Comparison of ENCODE assay signal across 11 cellular contexts in genomic region chr6:112781236-112781635, GRCh38.
A peak's percentile ranks its signal among the peaks of the same experiment; 100 is the strongest.
DNase-seq lines count a peak whose midpoint lies in the region; ATAC-seq and TF ChIP-seq lines count a peak whose summit lies in the region.
"Had no signal": no experiment of that assay in that cellular context is flagged by ENCODE, and none has a peak within 500 bp of the region (broad histone marks: within the 10 kb centered on the region; RNA-seq: fewer than 3 reads in every experiment).

No MANE protein-coding gene starts in this region.

- H3K4me1 Mint-ChIP-seq in brain = peaks cover 30% of the 10 kb centered on the region

- peaks cover 0 to 5% (median 0%) of the 10 kb centered on the region in 5 experiments for H3K9me3 Mint-ChIP-seq in brain
- H3K9me3 Mint-ChIP-seq: activated CD8-positive, alpha-beta T cell treated with anti-CD3 and anti-CD28 coated beads for 36 hours; activated naive CD4-positive, alpha-beta T cell treated with anti-CD3 and anti-CD28 coated beads, Interleukin-2, amount 50 U/mL, for 72 hours; T-helper 1 cell treated with Interleukin-12 subunit alpha and Interleukin-12 subunit beta and Interleukin-4 antibody, amounts not matched to agents 30 μg/mL and 1 μg/mL, for 36 hours had no signal

- ATAC-seq in GM21367 (IDR thresholded peaks at IDR 0.05; ENCODE audit: unreplicated experiment) (no peak), HG02610 (IDR thresholded peaks at IDR 0.05; ENCODE audit: unreplicated experiment) (no peak)
- ATAC-seq: activated CD8-positive, alpha-beta T cell treated with anti-CD3 and anti-CD28 coated beads for 36 hours had no signal

- no peaks in the 10 kb centered on the region for H3K27me3 Mint-ChIP-seq in brain
- H3K27me3 Mint-ChIP-seq: activated CD8-positive, alpha-beta T cell treated with anti-CD3 and anti-CD28 coated beads for 36 hours had no signal

- peak overlapping the region in 3 of 5 experiments; percentile 53 to 89 (median 66) for H3K27ac Mint-ChIP-seq in brain
- H3K27ac Mint-ChIP-seq: activated CD8-positive, alpha-beta T cell treated with anti-CD3 and anti-CD28 coated beads for 36 hours; activated naive CD4-positive, alpha-beta T cell treated with anti-CD3 and anti-CD28 coated beads, Interleukin-2, amount 50 U/mL, for 72 hours; T-helper 1 cell treated with Interleukin-12 subunit alpha and Interleukin-12 subunit beta and Interleukin-4 antibody, amounts not matched to agents 30 μg/mL and 1 μg/mL, for 36 hours had no signal

- no peaks in the 10 kb centered on the region for H3K36me3 Mint-ChIP-seq in brain
- H3K36me3 Mint-ChIP-seq: activated naive CD4-positive, alpha-beta T cell treated with anti-CD3 and anti-CD28 coated beads, Interleukin-2, amount 50 U/mL, for 72 hours had no signal

- peak overlapping the region in 2 of 5 experiments; percentile 10 to 53 for H3K4me3 Mint-ChIP-seq in brain
- H3K4me3 Mint-ChIP-seq: activated CD8-positive, alpha-beta T cell treated with anti-CD3 and anti-CD28 coated beads for 36 hours; T-helper 1 cell treated with Interleukin-12 subunit alpha and Interleukin-12 subunit beta and Interleukin-4 antibody, amounts not matched to agents 30 μg/mL and 1 μg/mL, for 36 hours had no signal

- TF ChIP-seq CTCF in brain (conservative IDR thresholded peaks at IDR 0.05) = no peak

- peak; percentile 8 for DNase-seq in A172 (ENCODE audit: low spot score)
- DNase-seq in HCEC 1CT = peak; percentile 3
- DNase-seq in iris pigment epithelial cell (ENCODE audit: low read depth) = peak; percentile 38
- DNase-seq in activated T-cell treated with anti-CD3 and anti-CD28 coated beads for 4 hours = no peak
- DNase-seq in cerebellar nuclear complex (lab: John Stamatoyannopoulos, UW) = no peak

Comparison
In these comparisons a context has a peak if more than half of its experiments do, and no peak if none do; other contexts are left out.
1. DNase-seq: peak in A172 (single experiment), HCEC 1CT (single experiment) and iris pigment epithelial cell (single experiment); none in activated T-cell treated with anti-CD3 and anti-CD28 coated beads for 4 hours (single experiment) and cerebellar nuclear complex (0 of 2).